In the genomic region with DNA sequence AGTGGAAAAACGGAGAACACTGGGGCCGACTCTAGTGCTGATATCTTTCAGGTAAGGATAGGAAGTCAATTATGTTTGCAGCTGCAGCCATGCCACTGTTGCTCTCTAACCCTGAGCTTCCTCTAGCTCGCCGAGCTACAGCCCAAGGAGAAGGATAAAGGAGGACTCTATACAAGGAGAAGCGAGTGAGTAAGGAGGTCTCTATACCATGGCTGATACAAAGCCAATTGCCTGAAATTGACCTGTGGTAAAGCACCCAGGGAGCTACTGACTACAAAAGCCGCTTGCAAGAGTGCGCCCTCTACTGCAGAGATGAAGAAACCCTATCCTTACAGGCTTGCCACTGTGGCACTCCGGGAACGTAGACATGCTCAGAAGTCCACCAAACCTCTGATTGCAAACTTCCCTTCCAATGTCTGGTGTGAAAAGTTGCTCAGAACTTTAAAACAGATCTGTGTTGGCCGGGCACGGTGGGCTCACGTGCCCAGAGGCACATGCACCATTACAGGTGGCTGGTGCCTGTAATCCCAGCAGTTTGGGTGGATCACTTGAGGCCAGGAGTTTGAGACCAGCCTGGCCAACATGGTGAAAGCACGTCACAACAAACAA, we compare ENCODE assay signal across 8 cellular contexts. TPM values are rescaled to one million over a fixed set of nuclear protein-coding genes. Genes with fewer than 3 reads are reported as not detected.
A peak's percentile ranks its signal among the peaks of the same experiment; 100 is the strongest.
DNase-seq lines count a peak whose midpoint lies in the region; ATAC-seq, FAIRE-seq and TF ChIP-seq lines count a peak whose summit lies in the region.

No MANE protein-coding gene starts in this region.

- TF ChIP-seq CTCF in AG09309 (IDR thresholded peaks at IDR 0.05; ENCODE audit: control insufficient read depth, insufficient read depth, low read depth, low read length, missing control alignments) (peak; percentile 88), WERI-Rb-1 (IDR thresholded peaks at IDR 0.05; ENCODE audit: low read depth, low read length) (peak; percentile 93), lower lobe of right lung (IDR thresholded peaks at IDR 0.05) (peak; percentile 78)

- no peak for FAIRE-seq in frontal cortex (lab: Jason Lieb, UNC)

- no peaks in the 10 kb centered on the region for H3K4me1 ChIP-seq in lower lobe of right lung

- peak; percentile 89 to 92 for ATAC-seq in lower lobe of right lung

- DNase-seq in AG09309 (ENCODE audit: low read depth): peak; percentile 23
- peak; percentile 33 for DNase-seq in GM19240 (ENCODE audit: insufficient read length, low spot score)
- DNase-seq in NCI-H2029 treated with DMSO at 0.1 percent for 48 hours (lab: John Stamatoyannopoulos, UW): peak; percentile 50
- DNase-seq in WERI-Rb-1: peak; percentile 76
- peak; percentile 51 for DNase-seq in dedifferentiated amniotic fluid mesenchymal stem cell (ENCODE audit: extremely low spot score)
- DNase-seq in lower lobe of right lung: peak; percentile 61
- DNase-seq in stimulated activated CD8-positive, alpha-beta memory T cell treated with anti-CD3 and anti-CD28 coated beads, Interleukin-7, amount 100 ng/mL, for 4 hours (ENCODE audit: low read depth in 2 of 2): peak; percentile 21 to 31
- no peak for DNase-seq in frontal cortex (ENCODE audit: low spot score in 2 of 2)

- H3K9me3 ChIP-seq in WERI-Rb-1 (ENCODE audit: severe bottlenecking): no peaks in the 10 kb centered on the region
- H3K9me3 ChIP-seq in lower lobe of right lung: no peaks in the 10 kb centered on the region

- no peaks in the 10 kb centered on the region for H3K27me3 ChIP-seq in WERI-Rb-1 (ENCODE audit: insufficient read depth, low read depth, severe bottlenecking)
- peaks cover 4% of the 10 kb centered on the region for H3K27me3 ChIP-seq in lower lobe of right lung (ENCODE audit: low read depth)

- H3K27ac ChIP-seq in WERI-Rb-1 (no peak overlapping the region), lower lobe of right lung (no peak overlapping the region)

- H3K36me3 ChIP-seq in WERI-Rb-1 (no peaks in the 10 kb centered on the region), lower lobe of right lung (no peaks in the 10 kb centered on the region)

- H3K4me3 ChIP-seq in AG09309 (ENCODE audit: control insufficient read depth, low read depth, low read length) (no peak overlapping the region), WERI-Rb-1 (ENCODE audit: low read depth, low read length) (no peak overlapping the region), lower lobe of right lung (no peak overlapping the region)

- intact Hi-C loops in lower lobe of right lung (cut with DNase I): no loop called here

RNA-seq across cellular contexts. Expression of gene SLC46A1, which starts 10.8 kb away (rescaled TPM):
- 23.3 TPM for total RNA-seq in lower lobe of right lung
- total RNA-seq in frontal cortex: 12.2 TPM

RNA-seq across cellular contexts. Expression of gene SARM1, which starts 45.3 kb away (rescaled TPM):
- 14.1 TPM for total RNA-seq in lower lobe of right lung
- 18.3 TPM for total RNA-seq in frontal cortex

RNA-seq across cellular contexts. Expression of gene VTN, which starts 46.7 kb away (rescaled TPM):
- total RNA-seq in lower lobe of right lung (1.3 TPM), frontal cortex (0.41 TPM)

RNA-seq across cellular contexts. Expression of gene SEBOX, which starts 51.8 kb away (rescaled TPM):
- total RNA-seq in lower lobe of right lung (not detected), frontal cortex (not detected)

RNA-seq across cellular contexts. Expression of gene SLC13A2, which starts 56.6 kb away (rescaled TPM):
- total RNA-seq in lower lobe of right lung: not detected
- total RNA-seq in frontal cortex: not detected

Comparison
In these comparisons a context has a peak if more than half of its experiments do, and no peak if none do; other contexts are left out.
1. DNase-seq: peak in AG09309 (single experiment), GM19240 (single experiment), NCI-H2029 treated with DMSO at 0.1 percent for 48 hours (single experiment), WERI-Rb-1 (single experiment), dedifferentiated amniotic fluid mesenchymal stem cell (single experiment), lower lobe of right lung (single experiment) and stimulated activated CD8-positive, alpha-beta memory T cell treated with anti-CD3 and anti-CD28 coated beads, Interleukin-7, amount 100 ng/mL, for 4 hours (2 of 2); none in frontal cortex (0 of 2).
2. Peak in every context shown above with its lines, with median percentiles within 50 percentile points of each other: CTCF ChIP-seq.